ENCODE assay signal across 8 cellular contexts in the genomic region with DNA sequence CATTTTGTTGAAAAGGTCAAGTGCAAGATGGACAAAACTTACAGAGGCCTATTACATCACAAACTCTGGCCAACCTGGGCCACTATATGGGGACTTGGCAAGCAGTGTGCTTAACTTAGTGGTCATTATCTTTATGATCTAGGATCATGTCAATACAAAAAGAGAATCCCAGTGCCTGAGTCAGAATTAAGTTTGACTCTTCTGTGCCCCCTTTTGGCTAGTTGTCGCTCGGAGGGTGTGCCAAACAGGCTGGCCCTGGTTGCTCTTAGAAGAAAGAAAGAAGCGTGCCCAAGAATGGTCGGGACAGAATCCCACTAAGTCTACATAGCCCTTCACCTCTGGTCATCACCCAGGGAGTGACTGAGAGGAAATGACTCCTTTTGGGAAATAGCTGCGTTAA.
DNase-seq lines count a peak whose midpoint lies in the region; ATAC-seq and TF ChIP-seq lines count a peak whose summit lies in the region.

No MANE protein-coding gene starts in this region.

- POLR2A ChIA-PET in naive thymus-derived CD8-positive, alpha-beta T cell (lab: Charles Lee), result no interaction called here

- H3K9me3 ChIP-seq in DND-41 (ENCODE audit: insufficient read depth, low read length, severe bottlenecking), result no peaks in the 10 kb centered on the region

- no peak for ATAC-seq in DND-41 (ENCODE audit: insufficient read depth, low read depth)
- ATAC-seq in activated T-cell treated with anti-CD3 and anti-CD28 coated beads, Interleukin-2, amount 50 U/mL, for 4 hours, result peak; percentile 43 to 54
- ATAC-seq in naive thymus-derived CD8-positive, alpha-beta T cell, result peak; percentile 30 to 52
- ATAC-seq in GM18502 (IDR thresholded peaks at IDR 0.05; ENCODE audit: poor library complexity, unreplicated experiment), result no peak

- no peak overlapping the region for H3K9ac ChIP-seq in DND-41 (ENCODE audit: low read depth, low read length)

- H3K4me1 Mint-ChIP-seq in activated T-cell treated with anti-CD3 and anti-CD28 coated beads, Interleukin-2, amount 50 U/mL, for 4 hours (ENCODE audit: low read depth), result no peaks in the 10 kb centered on the region
- peaks cover 0 to 9% (median 5%) of the 10 kb centered on the region in 4 donors for H3K4me1 Mint-ChIP-seq in naive thymus-derived CD8-positive, alpha-beta T cell
- no peaks in the 10 kb centered on the region for H3K4me1 Mint-ChIP-seq in activated T-helper 1 cell treated with anti-CD3 and anti-CD28 coated beads, Interleukin-12 subunit alpha, Interleukin-12 subunit beta, Interleukin-2, Interleukin-4 antibody, amounts not matched to agents 30 ng/mL and 10 ng/mL and 1 ng/mL, durations not matched to agents 14 hours and 24 hours and 36 hours (ENCODE audit: low read depth)

- H3K9me3 Mint-ChIP-seq in activated T-cell treated with anti-CD3 and anti-CD28 coated beads, Interleukin-2, amount 50 U/mL, for 4 hours, result no peaks in the 10 kb centered on the region
- no peaks in the 10 kb centered on the region for H3K9me3 Mint-ChIP-seq in naive thymus-derived CD8-positive, alpha-beta T cell
- no peaks in the 10 kb centered on the region for H3K9me3 Mint-ChIP-seq in activated T-helper 1 cell treated with anti-CD3 and anti-CD28 coated beads, Interleukin-12 subunit alpha, Interleukin-12 subunit beta, Interleukin-2, Interleukin-4 antibody, amounts not matched to agents 30 ng/mL and 10 ng/mL and 1 ng/mL, durations not matched to agents 14 hours and 24 hours and 36 hours

- no peak overlapping the region for H3K4me3 ChIP-seq in DND-41 (ENCODE audit: low read depth in 1 of 2, low read length in 2 of 2)
- no peak overlapping the region for H3K4me3 ChIP-seq in NB4 (ENCODE audit: low read depth, low read length)

- no peak overlapping the region for H3K4me3 Mint-ChIP-seq in activated T-cell treated with anti-CD3 and anti-CD28 coated beads, Interleukin-2, amount 50 U/mL, for 4 hours
- no peak overlapping the region for H3K4me3 Mint-ChIP-seq in naive thymus-derived CD8-positive, alpha-beta T cell
- no peak overlapping the region for H3K4me3 Mint-ChIP-seq in activated T-helper 1 cell treated with anti-CD3 and anti-CD28 coated beads, Interleukin-12 subunit alpha, Interleukin-12 subunit beta, Interleukin-2, Interleukin-4 antibody, amounts not matched to agents 30 ng/mL and 10 ng/mL and 1 ng/mL, durations not matched to agents 14 hours and 24 hours and 36 hours

- no peak for DNase-seq in DND-41
- DNase-seq in NB4 (ENCODE audit: low read depth), result peak; percentile 28
- peak; percentile 35 for DNase-seq in activated T-cell treated with anti-CD3 and anti-CD28 coated beads, Interleukin-2, amount 50 U/mL, for 4 hours
- DNase-seq in naive thymus-derived CD8-positive, alpha-beta T cell, result peak in 8 of 10 donors; percentile 7 to 63 (median 28)
- no peak for DNase-seq in putamen (ENCODE audit: low spot score)
- no peak for DNase-seq in stimulated activated naive CD4-positive, alpha-beta T cell treated with Interleukin-2 at 50 U/mL for 16 hours (lab: John Stamatoyannopoulos, UW)
- DNase-seq in activated T-helper 1 cell treated with anti-CD3 and anti-CD28 coated beads, Interleukin-12 subunit alpha, Interleukin-12 subunit beta, Interleukin-2, Interleukin-4 antibody, amounts not matched to agents 30 ng/mL and 10 ng/mL and 1 ng/mL, durations not matched to agents 14 hours and 24 hours and 36 hours (ENCODE audit: low spot score), result no peak

- H3K36me3 Mint-ChIP-seq in activated T-cell treated with anti-CD3 and anti-CD28 coated beads, Interleukin-2, amount 50 U/mL, for 4 hours (ENCODE audit: insufficient read depth), result no peaks in the 10 kb centered on the region
- H3K36me3 Mint-ChIP-seq in naive thymus-derived CD8-positive, alpha-beta T cell, result no peaks in the 10 kb centered on the region
- H3K36me3 Mint-ChIP-seq in activated T-helper 1 cell treated with anti-CD3 and anti-CD28 coated beads, Interleukin-12 subunit alpha, Interleukin-12 subunit beta, Interleukin-2, Interleukin-4 antibody, amounts not matched to agents 30 ng/mL and 10 ng/mL and 1 ng/mL, durations not matched to agents 14 hours and 24 hours and 36 hours (ENCODE audit: low read depth), result no peaks in the 10 kb centered on the region

- no peak overlapping the region for H3K27ac Mint-ChIP-seq in naive thymus-derived CD8-positive, alpha-beta T cell
- H3K27ac Mint-ChIP-seq in activated T-helper 1 cell treated with anti-CD3 and anti-CD28 coated beads, Interleukin-12 subunit alpha, Interleukin-12 subunit beta, Interleukin-2, Interleukin-4 antibody, amounts not matched to agents 30 ng/mL and 10 ng/mL and 1 ng/mL, durations not matched to agents 14 hours and 24 hours and 36 hours, result no peak overlapping the region

- H3K4me1 ChIP-seq in DND-41 (ENCODE audit: insufficient read depth, low read length), result no peaks in the 10 kb centered on the region

- intact Hi-C loops in activated T-helper 1 cell treated with anti-CD3 and anti-CD28 coated beads, Interleukin-12 subunit alpha, Interleukin-12 subunit beta, Interleukin-2, Interleukin-4 antibody, amounts not matched to agents 30 ng/mL and 10 ng/mL and 1 ng/mL, durations not matched to agents 14 hours and 24 hours and 36 hours (cut with micrococcal nuclease), result no loop called here

- H3K27me3 Mint-ChIP-seq in activated T-cell treated with anti-CD3 and anti-CD28 coated beads, Interleukin-2, amount 50 U/mL, for 4 hours (ENCODE audit: low read depth), result no peaks in the 10 kb centered on the region
- H3K27me3 Mint-ChIP-seq in naive thymus-derived CD8-positive, alpha-beta T cell, result no peaks in the 10 kb centered on the region
- peaks cover 9% of the 10 kb centered on the region for H3K27me3 Mint-ChIP-seq in activated T-helper 1 cell treated with anti-CD3 and anti-CD28 coated beads, Interleukin-12 subunit alpha, Interleukin-12 subunit beta, Interleukin-2, Interleukin-4 antibody, amounts not matched to agents 30 ng/mL and 10 ng/mL and 1 ng/mL, durations not matched to agents 14 hours and 24 hours and 36 hours (ENCODE audit: insufficient read depth)

- H3K36me3 ChIP-seq in DND-41 (ENCODE audit: insufficient read depth, low read length), result no peaks in the 10 kb centered on the region

- H3K27me3 ChIP-seq in DND-41 (ENCODE audit: insufficient read depth, low read length, poor library complexity), result no peaks in the 10 kb centered on the region

- no peak overlapping the region for H3K27ac ChIP-seq in DND-41 (ENCODE audit: low read length)

- H3K79me2 ChIP-seq in DND-41 (ENCODE audit: insufficient read depth, low read length), result no peaks in the 10 kb centered on the region

- TF ChIP-seq POLR2A in NB4 (IDR thresholded peaks at IDR 0.05; ENCODE audit: extremely low read depth, insufficient read length), result no peak

- no peak overlapping the region for H2AFZ ChIP-seq in DND-41 (ENCODE audit: low read depth, low read length)

- no peaks in the 10 kb centered on the region for H4K20me1 ChIP-seq in DND-41 (ENCODE audit: insufficient read depth, low read length)

- no peak overlapping the region for H3K4me2 ChIP-seq in DND-41 (ENCODE audit: insufficient read depth, low read length)

- TF ChIP-seq CTCF in DND-41 (IDR thresholded peaks at IDR 0.05; ENCODE audit: borderline replicate concordance, extremely low read depth, low read length, poor library complexity, severe bottlenecking) (peak; percentile 48), NB4 (IDR thresholded peaks at IDR 0.05; ENCODE audit: low read depth, low read length) (peak; percentile 21)

Comparison
In these comparisons a context has a peak if more than half of its experiments do, and no peak if none do; other contexts are left out.
1. ATAC-seq: peak in activated T-cell treated with anti-CD3 and anti-CD28 coated beads, Interleukin-2, amount 50 U/mL, for 4 hours (2 of 2) and naive thymus-derived CD8-positive, alpha-beta T cell (2 of 2); none in DND-41 (single experiment) and GM18502 (single experiment).
2. DNase-seq: peak in NB4 (single experiment), activated T-cell treated with anti-CD3 and anti-CD28 coated beads, Interleukin-2, amount 50 U/mL, for 4 hours (single experiment) and naive thymus-derived CD8-positive, alpha-beta T cell (8 of 10); none in DND-41 (single experiment), putamen (single experiment), stimulated activated naive CD4-positive, alpha-beta T cell treated with Interleukin-2 at 50 U/mL for 16 hours (single experiment) and activated T-helper 1 cell treated with anti-CD3 and anti-CD28 coated beads, Interleukin-12 subunit alpha, Interleukin-12 subunit beta, Interleukin-2, Interleukin-4 antibody, amounts not matched to agents 30 ng/mL and 10 ng/mL and 1 ng/mL, durations not matched to agents 14 hours and 24 hours and 36 hours (single experiment).